10 cellular contexts compared by ENCODE assay signal in genomic region chr3:30632065-30632464, GRCh38. TPM values are rescaled to one million over a fixed set of nuclear protein-coding genes. Genes with fewer than 3 reads are reported as not detected.
DNase-seq lines count a peak whose midpoint lies in the region; ATAC-seq and TF ChIP-seq lines count a peak whose summit lies in the region.
"Had no signal": no experiment of that assay in that cellular context is flagged by ENCODE, and none has a peak within 500 bp of the region (broad histone marks: within the 10 kb centered on the region; RNA-seq: fewer than 3 reads in every experiment).

No MANE protein-coding gene starts in this region.

- peak overlapping the region; percentile 89 to 97 (median 95) for H3K27ac Mint-ChIP-seq in CD4-positive, alpha-beta memory T cell
- peak overlapping the region; percentile 89 to 94 for H3K27ac Mint-ChIP-seq in effector memory CD8-positive, alpha-beta T cell
- H3K27ac Mint-ChIP-seq in neural progenitor cell, result no peak overlapping the region

- TF ChIP-seq CTCF in osteoblast (IDR thresholded peaks at IDR 0.05; ENCODE audit: extremely low read depth, low read depth, low read length) (no peak), neural progenitor cell (IDR thresholded peaks at IDR 0.05) (no peak)

- no peak overlapping the region for H3K9ac ChIP-seq in neural progenitor cell

- CTCF ChIA-PET in CD4-positive, alpha-beta memory T cell (lab: Charles Lee; ENCODE audit: partially characterized antibody), result interaction anchor here (0.9 to 4.9 kb wide), 9 partner anchors 11 to 312 kb away, joined by 3 to 75 read pairs (median 4); no protein-coding TSS in a partner anchor

- DNase-seq in CD4-positive, alpha-beta memory T cell, result no peak
- peak; percentile 19 for DNase-seq in M059J (ENCODE audit: low read depth)
- no peak for DNase-seq in effector memory CD8-positive, alpha-beta T cell
- no peak for DNase-seq in osteoblast (ENCODE audit: insufficient read length, low spot score, missing footprints)
- no peak for DNase-seq in GM19240 (ENCODE audit: insufficient read length, low spot score)
- DNase-seq in NCI-H774 (lab: John Stamatoyannopoulos, UW), result no peak
- DNase-seq in HT-29 (ENCODE audit: low spot score), result no peak
- no peak for DNase-seq in neural progenitor cell (ENCODE audit: low spot score)
- DNase-seq: erythroblast; stimulated activated CD4-positive, alpha-beta T cell treated with anti-CD3 and anti-CD28 coated beads, Interleukin-4, amount 100 ng/mL, for 4 hours had no signal

- no peaks in the 10 kb centered on the region for H3K36me3 ChIP-seq in CD4-positive, alpha-beta memory T cell (ENCODE audit: insufficient read depth, low read length)
- H3K36me3 ChIP-seq in osteoblast (ENCODE audit: insufficient read depth, low read length), result peaks cover 17% of the 10 kb centered on the region
- H3K36me3 ChIP-seq in neural progenitor cell, result no peaks in the 10 kb centered on the region

- peak overlapping the region; percentile 11 for H3K4me3 ChIP-seq in CD4-positive, alpha-beta memory T cell (ENCODE audit: low read length in 2 of 2)
- H3K4me3 ChIP-seq in osteoblast (ENCODE audit: insufficient read depth, low read length) (no peak overlapping the region), neural progenitor cell (no peak overlapping the region)

- H3K9me3 ChIP-seq in CD4-positive, alpha-beta memory T cell (ENCODE audit: control insufficient read depth in 1 of 2, low read length in 2 of 2), result no peaks in the 10 kb centered on the region
- H3K9me3 ChIP-seq in osteoblast (ENCODE audit: low read depth, low read length) (no peaks in the 10 kb centered on the region), neural progenitor cell (ENCODE audit: low read depth) (no peaks in the 10 kb centered on the region)

- no peaks in the 10 kb centered on the region for H3K27me3 Mint-ChIP-seq in CD4-positive, alpha-beta memory T cell
- no peaks in the 10 kb centered on the region for H3K27me3 Mint-ChIP-seq in effector memory CD8-positive, alpha-beta T cell
- peaks cover 6% of the 10 kb centered on the region for H3K27me3 Mint-ChIP-seq in neural progenitor cell (ENCODE audit: insufficient read depth, low read depth)

- H3K4me3 Mint-ChIP-seq in CD4-positive, alpha-beta memory T cell, result peak overlapping the region in 7 of 8 donors; percentile 18 to 82 (median 63)
- peak overlapping the region; percentile 76 to 78 for H3K4me3 Mint-ChIP-seq in effector memory CD8-positive, alpha-beta T cell
- H3K4me3 Mint-ChIP-seq in neural progenitor cell, result no peak overlapping the region

- intact Hi-C loops in CD4-positive, alpha-beta memory T cell (cut with micrococcal nuclease), result loop anchor here (5.0 kb wide), 1 partner anchor 900 kb away; the partner anchor contains the start of gene STT3B

- peaks cover 74 to 99% (median 88%) of the 10 kb centered on the region in 4 donors for H3K4me1 Mint-ChIP-seq in CD4-positive, alpha-beta memory T cell
- H3K4me1 Mint-ChIP-seq in effector memory CD8-positive, alpha-beta T cell (ENCODE audit: low read depth in 2 of 2), result peaks cover 63 to 83% of the 10 kb centered on the region in 2 donors
- H3K4me1 Mint-ChIP-seq in neural progenitor cell, result peaks cover 12% of the 10 kb centered on the region

- peaks cover 99% of the 10 kb centered on the region for H3K4me1 ChIP-seq in CD4-positive, alpha-beta memory T cell (ENCODE audit: insufficient read depth, low read length)
- peaks cover 26% of the 10 kb centered on the region for H3K4me1 ChIP-seq in osteoblast (ENCODE audit: insufficient read depth, low read length)
- peaks cover 25% of the 10 kb centered on the region for H3K4me1 ChIP-seq in neural progenitor cell

- H2AFZ ChIP-seq in osteoblast (ENCODE audit: low read length) (no peak overlapping the region), neural progenitor cell (replicated peaks) (no peak overlapping the region)

- H3K4me2 ChIP-seq in osteoblast (ENCODE audit: insufficient read depth, low read length), result no peak overlapping the region
- H3K4me2 ChIP-seq in neural progenitor cell, result no peak overlapping the region

- H3F3A ChIP-seq in neural progenitor cell (ENCODE audit: low read depth), result peaks cover 24% of the 10 kb centered on the region

- H3K27ac ChIP-seq in CD4-positive, alpha-beta memory T cell (ENCODE audit: low read depth, low read length), result peak overlapping the region; percentile 60
- H3K27ac ChIP-seq in osteoblast (ENCODE audit: low read depth, low read length), result peak overlapping the region; percentile 42
- no peak overlapping the region for H3K27ac ChIP-seq in neural progenitor cell

- H3K79me2 ChIP-seq in osteoblast (ENCODE audit: insufficient read depth, low read length), result peaks cover 100% of the 10 kb centered on the region
- peaks cover 28% of the 10 kb centered on the region for H3K79me2 ChIP-seq in neural progenitor cell (ENCODE audit: low read depth)

- H4K20me1 ChIP-seq in osteoblast (ENCODE audit: insufficient read depth, low read length) (peaks cover 7% of the 10 kb centered on the region), neural progenitor cell (ENCODE audit: low read depth) (no peaks in the 10 kb centered on the region)

- no peaks in the 10 kb centered on the region for H3K27me3 ChIP-seq in CD4-positive, alpha-beta memory T cell (ENCODE audit: insufficient read depth, low read length)
- no peaks in the 10 kb centered on the region for H3K27me3 ChIP-seq in osteoblast (ENCODE audit: insufficient read depth, low read length)
- no peaks in the 10 kb centered on the region for H3K27me3 ChIP-seq in neural progenitor cell

- POLR2A ChIA-PET in CD4-positive, alpha-beta memory T cell (lab: Charles Lee; ENCODE audit: partially characterized antibody), result interaction anchor here (0.8 to 21.0 kb wide), 9 partner anchors 8 to 902 kb away, joined by 3 to 580 read pairs (median 9); partner anchors contain the start of gene TGFBR2

- H3K9me3 Mint-ChIP-seq in CD4-positive, alpha-beta memory T cell, result no peaks in the 10 kb centered on the region
- H3K9me3 Mint-ChIP-seq in effector memory CD8-positive, alpha-beta T cell, result no peaks in the 10 kb centered on the region
- peaks cover 10% of the 10 kb centered on the region for H3K9me3 Mint-ChIP-seq in neural progenitor cell

- H3K36me3 Mint-ChIP-seq in CD4-positive, alpha-beta memory T cell, result peaks cover 26 to 32% of the 10 kb centered on the region in 2 donors
- H3K36me3 Mint-ChIP-seq in effector memory CD8-positive, alpha-beta T cell (ENCODE audit: insufficient read depth), result peaks cover 27% of the 10 kb centered on the region
- H3K36me3 Mint-ChIP-seq in neural progenitor cell, result peaks cover 40% of the 10 kb centered on the region

- no peak for ATAC-seq in effector memory CD8-positive, alpha-beta T cell (replicated peaks)

RNA-seq across cellular contexts. Expression of gene TGFBR2, which starts 25.7 kb away (rescaled TPM):
- 100 to 1,000 TPM; 110 TPM for total RNA-seq in CD4-positive, alpha-beta memory T cell
- polyA plus RNA-seq in CD4-positive, alpha-beta memory T cell, result 100 to 1,000 TPM in 1 of 2 donors, 10 to 100 TPM in 1; 58.7 to 110 TPM
- total RNA-seq in M059J (2014; rRNA removed; shearing (Covaris generic)), result 21.2 and 27.1 TPM in 2 replicates
- 118 and 162 TPM in 2 replicates for total RNA-seq in osteoblast
- 42.2 and 42.9 TPM in 2 replicates for total RNA-seq in HT-29 (2014; rRNA removed; shearing (Covaris generic))
- 5.8 and 7.3 TPM in 2 replicates for total RNA-seq in neural progenitor cell (ENCODE audit: low replicate concordance)

Comparison
In these comparisons a context has a peak if more than half of its experiments do, and no peak if none do; other contexts are left out.
1. H3K4me3 ChIP-seq: peak in CD4-positive, alpha-beta memory T cell (2 of 2); none in osteoblast (single experiment) and neural progenitor cell (single experiment).